In genomic region chrX:63128509-63128908, GRCh38 we compare ENCODE assay signal across 8 cellular contexts.
DNase-seq lines count a peak whose midpoint lies in the region; ATAC-seq and TF ChIP-seq lines count a peak whose summit lies in the region.

No MANE protein-coding gene starts in this region.

- H3K9me3 ChIP-seq in RWPE2 (ENCODE audit: severe bottlenecking) (no peaks in the 10 kb centered on the region), T-helper 17 cell (ENCODE audit: control insufficient read depth, low read length, poor library complexity, severe bottlenecking) (no peaks in the 10 kb centered on the region), suprapubic skin (no peaks in the 10 kb centered on the region)

- H3K36me3 ChIP-seq in RWPE2 (ENCODE audit: low read depth) (no peaks in the 10 kb centered on the region), suprapubic skin (no peaks in the 10 kb centered on the region)

- no peak for TF ChIP-seq POLR2A in suprapubic skin (IDR thresholded peaks at IDR 0.05)

- DNase-seq in AG10803 (ENCODE audit: low read depth), result peak; percentile 4
- no peak for DNase-seq in GM10248 (ENCODE audit: extremely low spot score)
- no peak for DNase-seq in RWPE2 (ENCODE audit: low spot score)
- peak; percentile 11 for DNase-seq in glutamatergic neuron
- no peak for DNase-seq in DMS153 treated with DMSO at 0.1 percent for 48 hours (lab: John Stamatoyannopoulos, UW; ENCODE audit: unreplicated experiment)
- DNase-seq in T-helper 17 cell, result no peak
- DNase-seq in suprapubic skin (ENCODE audit: low spot score in 2 of 2), result no peak

- H3K27me3 ChIP-seq in RWPE2 (ENCODE audit: insufficient read depth, poor library complexity, severe bottlenecking), result no peaks in the 10 kb centered on the region
- no peaks in the 10 kb centered on the region for H3K27me3 ChIP-seq in suprapubic skin

- POLR2A ChIA-PET in GM10248 (lab: Yijun Ruan, JAX), result no interaction called here

- no peaks in the 10 kb centered on the region for H3K9me3 Mint-ChIP-seq in glutamatergic neuron (ENCODE audit: unreplicated experiment)

- H3K27ac Mint-ChIP-seq in glutamatergic neuron (ENCODE audit: unreplicated experiment) (no peak overlapping the region), T-helper 17 cell (no peak overlapping the region)

- WGBS in suprapubic skin, result 0% methylated on average over 2 of the region's 2 CpGs

- H3K4me1 ChIP-seq in RWPE2 (ENCODE audit: insufficient read depth, poor library complexity, severe bottlenecking), result no peaks in the 10 kb centered on the region
- no peaks in the 10 kb centered on the region for H3K4me1 ChIP-seq in suprapubic skin

- CTCF ChIA-PET in GM10248 (lab: Yijun Ruan, JAX), result no interaction called here

- H3K27me3 Mint-ChIP-seq in glutamatergic neuron (ENCODE audit: unreplicated experiment) (no peaks in the 10 kb centered on the region), T-helper 17 cell (no peaks in the 10 kb centered on the region)

- TF ChIP-seq CTCF in AG10803 (conservative IDR thresholded peaks at IDR 0.05; ENCODE audit: low read length) (peak; percentile 22), GM10248 (IDR thresholded peaks at IDR 0.05; ENCODE audit: control extremely low read depth, extremely low read depth, low read depth, missing control alignments) (peak; percentile 27), RWPE2 (IDR thresholded peaks at IDR 0.05; ENCODE audit: poor library complexity, severe bottlenecking) (peak; percentile 29), glutamatergic neuron (IDR thresholded peaks at IDR 0.05; ENCODE audit: partially characterized antibody, unreplicated experiment) (peak; percentile 11), suprapubic skin (IDR thresholded peaks at IDR 0.05) (no peak)

- H3K4me3 ChIP-seq in AG10803 (ENCODE audit: low read length), result no peak overlapping the region
- no peak overlapping the region for H3K4me3 ChIP-seq in RWPE2 (ENCODE audit: severe bottlenecking)
- no peak overlapping the region for H3K4me3 ChIP-seq in suprapubic skin

- H3K4me3 Mint-ChIP-seq in glutamatergic neuron (ENCODE audit: unreplicated experiment), result no peak overlapping the region
- no peak overlapping the region for H3K4me3 Mint-ChIP-seq in T-helper 17 cell

- no peaks in the 10 kb centered on the region for H3K36me3 Mint-ChIP-seq in glutamatergic neuron (ENCODE audit: unreplicated experiment)
- H3K36me3 Mint-ChIP-seq in T-helper 17 cell (ENCODE audit: low read depth), result no peaks in the 10 kb centered on the region

- no peak for TF ChIP-seq EP300 in suprapubic skin (IDR thresholded peaks at IDR 0.05)

- H3K4me1 Mint-ChIP-seq in glutamatergic neuron (ENCODE audit: low read depth, unreplicated experiment) (no peaks in the 10 kb centered on the region), T-helper 17 cell (no peaks in the 10 kb centered on the region)

- peak; percentile 98 for ATAC-seq in HG02885 (IDR thresholded peaks at IDR 0.05; ENCODE audit: poor library complexity, unreplicated experiment)
- ATAC-seq in RWPE2 (ENCODE audit: low read depth), result no peak
- ATAC-seq in T-helper 17 cell, result no peak

- H3K27ac ChIP-seq in RWPE2 (ENCODE audit: poor library complexity, severe bottlenecking) (no peak overlapping the region), suprapubic skin (no peak overlapping the region)

Comparison
In these comparisons a context has a peak if more than half of its experiments do, and no peak if none do; other contexts are left out.
1. DNase-seq: peak in AG10803 (single experiment) and glutamatergic neuron (single experiment); none in GM10248 (single experiment), RWPE2 (single experiment), DMS153 treated with DMSO at 0.1 percent for 48 hours (single experiment), T-helper 17 cell (0 of 3) and suprapubic skin (0 of 2).
2. CTCF ChIP-seq: peak in AG10803 (single experiment), GM10248 (single experiment), RWPE2 (single experiment) and glutamatergic neuron (single experiment); none in suprapubic skin (0 of 2).